26 cellular contexts compared by ENCODE assay signal in genomic region chr1:192584951-192585350, GRCh38. TPM values are rescaled to one million over a fixed set of nuclear protein-coding genes. Genes with fewer than 3 reads are reported as not detected.
A peak's percentile ranks its signal among the peaks of the same experiment; 100 is the strongest.
DNase-seq lines count a peak whose midpoint lies in the region; ATAC-seq, FAIRE-seq and TF ChIP-seq lines count a peak whose summit lies in the region.
"Had no signal": no experiment of that assay in that cellular context is flagged by ENCODE, and none has a peak within 500 bp of the region (broad histone marks: within the 10 kb centered on the region; RNA-seq: fewer than 3 reads in every experiment).

No MANE protein-coding gene starts in this region.

- peak; percentile 67 for FAIRE-seq in D721Med (lab: Jason Lieb, UNC)

- H3K4me3 ChIP-seq in fibroblast of pulmonary artery (replicated peaks; ENCODE audit: low read depth, low read length) (no peak overlapping the region), rectal smooth muscle tissue (ENCODE audit: low read length) (no peak overlapping the region)
- H3K4me3 ChIP-seq: Peyer's patch, SJCRH30 had no signal

- no peak for DNase-seq in D721Med (ENCODE audit: insufficient read length, low spot score)
- peak; percentile 54 for DNase-seq in RPMI7951 (ENCODE audit: low read depth)
- DNase-seq in fibroblast of pulmonary artery (ENCODE audit: low read depth) = peak; percentile 13
- no peak for DNase-seq in glomerular visceral epithelial cell (ENCODE audit: extremely low spot score)
- DNase-seq in anterior cingulate cortex (lab: John Stamatoyannopoulos, UW) = no peak
- DNase-seq in amniotic stem cell (lab: John Stamatoyannopoulos, UW) = no peak
- DNase-seq: 8988T; AML-193; C1 segment of cervical spinal cord; Calu3; CD8-positive, alpha-beta memory T cell; EL; GF-D8; GOT3; IMR-90; NCI-H1105; NCI-H1694 treated with DMSO at 0.1 percent for 48 hours; NCI-H2081 treated with DMSO at 0.1 percent for 48 hours; NCI-H2171 treated with DMSO at 0.1 percent for 48 hours; NCI-H524 treated with DMSO at 0.1 percent for 48 hours; NCI-H82; Peyer's patch; SJCRH30 had no signal

- H3K9ac ChIP-seq in rectal smooth muscle tissue (ENCODE audit: low read length) = no peak overlapping the region
- H3K9ac ChIP-seq: KMS-11 had no signal

- no peak for TF ChIP-seq CTCF in D721Med (IDR thresholded peaks at IDR 0.05; ENCODE audit: insufficient read depth, missing control alignments)
- TF ChIP-seq CTCF in fibroblast of pulmonary artery (IDR thresholded peaks at IDR 0.05; ENCODE audit: low read length, missing control alignments) = no peak

- no peaks in the 10 kb centered on the region for H3K27me3 ChIP-seq in rectal smooth muscle tissue (ENCODE audit: control insufficient read depth, insufficient read depth, low read length)
- H3K27me3 ChIP-seq: Peyer's patch, SJCRH30 had no signal

- no peak for ATAC-seq in GM21786 (IDR thresholded peaks at IDR 0.05; ENCODE audit: unreplicated experiment)

- no peaks in the 10 kb centered on the region for H3K36me3 ChIP-seq in rectal smooth muscle tissue (ENCODE audit: control insufficient read depth, insufficient read depth, low read length)
- H3K36me3 ChIP-seq: Peyer's patch, SJCRH30 had no signal

- peak overlapping the region; percentile 6 for H3K27ac ChIP-seq in rectal smooth muscle tissue (ENCODE audit: low read depth, low read length)
- H3K27ac ChIP-seq: KMS-11, Peyer's patch, SJCRH30 had no signal

- H3K4me1 ChIP-seq in rectal smooth muscle tissue (ENCODE audit: control insufficient read depth, insufficient read depth, low read length) = peaks cover 10% of the 10 kb centered on the region
- H3K4me1 ChIP-seq: SJCRH30 had no signal

RNA-seq across cellular contexts. Expression of gene RGS1, which starts 9.4 kb away (rescaled TPM):
- total RNA-seq in RPMI7951 (2014; rRNA removed; shearing (Covaris generic)) = 53.3 and 62.4 TPM in 2 replicates
- total RNA-seq: Calu3, IMR-90, SJCRH30 had no signal

RNA-seq across cellular contexts. Expression of gene RGS13, which starts 51.0 kb away (rescaled TPM):
- 0.20 and 0.84 TPM in 2 replicates for total RNA-seq in RPMI7951 (2014; rRNA removed; shearing (Covaris generic))
- total RNA-seq: Calu3, IMR-90, SJCRH30 had no signal

Comparison
In these comparisons a context has a peak if more than half of its experiments do, and no peak if none do; other contexts are left out.
1. DNase-seq: peak in RPMI7951 (single experiment) and fibroblast of pulmonary artery (single experiment); none in D721Med (single experiment), glomerular visceral epithelial cell (single experiment), anterior cingulate cortex (0 of 58) and amniotic stem cell (single experiment).